In genomic region chr13:48163066-48163465, GRCh38 we compare ENCODE assay signal across 15 cellular contexts.
"Had no signal": no experiment of that assay in that cellular context is flagged by ENCODE, and none has a peak within 500 bp of the region (broad histone marks: within the 10 kb centered on the region; RNA-seq: fewer than 3 reads in every experiment).

No MANE protein-coding gene starts in this region.

- H3K9me3 ChIP-seq: stomach, thoracic aorta had no signal

- H3K36me3 ChIP-seq: cardiac muscle cell, stomach, thoracic aorta had no signal

- DNase-seq: activated CD4-positive, alpha-beta T cell treated with anti-CD3 and anti-CD28 coated beads for 36 hours; activated CD4-positive, alpha-beta T cell treated with anti-CD3 and anti-CD28 coated beads, Interleukin-2, amount 50 U/mL, for 48 hours; activated T-cell treated with anti-CD3 and anti-CD28 coated beads for 4 hours; amniotic stem cell; effector memory CD8-positive, alpha-beta T cell; left colon; mammary epithelial cell; stimulated activated CD4-positive, alpha-beta T cell treated with anti-CD3 and anti-CD28 coated beads, Interleukin-4, amount 100 ng/mL, for 24 hours; stomach had no signal

- H3K4me3 ChIP-seq: cardiac muscle cell, hepatocyte, smooth muscle cell, stomach had no signal

- ATAC-seq: activated CD4-positive, alpha-beta T cell treated with anti-CD3 and anti-CD28 coated beads for 36 hours; effector memory CD8-positive, alpha-beta T cell; left colon; stimulated activated effector memory CD8-positive, alpha-beta T cell treated with anti-CD3 and anti-CD28 coated beads, Interleukin-12 subunit alpha, Interleukin-12 subunit beta, amount 100 ng/mL, for 72 hours; WTC11 had no signal

- H3K27ac ChIP-seq: cardiac muscle cell, hepatocyte had no signal

- H3K27me3 ChIP-seq: cardiac muscle cell, hepatocyte, stomach had no signal
